In genomic region chr1:25933479-25934365, GRCh38 we compare ENCODE assay signal across 2 cellular contexts.
TF ChIP-seq lines count a peak whose summit lies in the region.

No MANE protein-coding gene starts in this region.

TF ChIP-seq in HEK293, 187 proteins besides CTCF, POLR2A, EP300 and RAD21:
- no peak for TF ChIP-seq ZNF707 (tag by site-specific recombination; IDR thresholded peaks at IDR 0.05)
- no peak for TF ChIP-seq MYNN (tag by site-specific recombination; IDR thresholded peaks at IDR 0.05; ENCODE audit: borderline replicate concordance)
- TF ChIP-seq ZNF621 (tag by site-specific recombination; IDR thresholded peaks at IDR 0.05) = no peak
- peak; percentile 87 for TF ChIP-seq ATF2 (tag by site-specific recombination; IDR thresholded peaks at IDR 0.05; ENCODE audit: low read depth)
- no peak for TF ChIP-seq SCRT2 (tag by site-specific recombination; IDR thresholded peaks at IDR 0.05)
- TF ChIP-seq PRDM10 (tag by site-specific recombination; IDR thresholded peaks at IDR 0.05) = peak; percentile 91
- TF ChIP-seq ZNF350 (tag by site-specific recombination; IDR thresholded peaks at IDR 0.05) = no peak

TF ChIP-seq in H1, 55 proteins besides CTCF, POLR2A, EP300 and RAD21:
- TF ChIP-seq TBP (IDR thresholded peaks at IDR 0.05; ENCODE audit: low read depth, low read length) = no peak
